In the genomic region with DNA sequence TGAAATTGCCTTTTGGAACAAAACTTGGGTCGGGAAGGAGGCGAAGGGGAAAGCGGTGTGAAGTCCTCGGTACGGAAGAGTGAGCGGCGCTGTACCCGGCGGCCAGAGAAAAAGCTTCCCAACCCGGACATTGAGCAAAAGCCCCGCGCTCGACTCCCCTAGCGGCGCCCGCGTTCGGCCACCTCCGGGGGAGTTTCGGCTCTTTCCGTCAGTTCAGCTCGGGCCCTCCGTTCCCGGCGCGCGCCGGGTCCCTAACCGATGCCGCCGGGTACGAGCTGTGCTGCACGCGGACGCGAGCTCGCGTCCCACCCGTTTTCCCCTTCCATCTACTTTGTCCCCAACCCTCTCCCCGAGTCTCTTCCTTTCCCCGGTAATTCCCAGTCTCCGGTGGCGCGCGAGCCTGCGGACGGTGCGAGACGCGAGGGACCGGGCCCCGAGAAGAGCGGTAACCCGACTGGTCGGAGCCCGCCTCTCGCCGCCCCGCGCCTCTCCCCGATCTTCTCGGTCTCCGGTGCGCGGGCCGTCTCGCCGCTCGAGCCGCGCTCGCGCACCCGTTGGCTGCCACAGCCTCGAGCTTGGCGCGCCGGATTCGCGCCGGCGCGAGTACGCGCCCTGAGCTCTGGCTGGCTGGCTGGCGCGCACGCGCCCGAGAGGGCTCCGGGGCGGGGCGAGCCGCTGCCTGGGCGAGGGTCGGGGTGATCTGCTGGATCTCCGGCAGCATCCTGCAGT, we compare ENCODE assay signal across 1 cellular context.
TF ChIP-seq lines count a peak whose summit lies in the region.

No MANE protein-coding gene starts in this region.

TF ChIP-seq in HepG2, 621 proteins besides CTCF, POLR2A, EP300 and RAD21 (continued from another document and continues in another):
- TF ChIP-seq BORCS8-MEF2B (CRISPR knock-in tag; IDR thresholded peaks at IDR 0.05), result peak; percentile 93
- TF ChIP-seq TMF1 (CRISPR knock-in tag; IDR thresholded peaks at IDR 0.05; ENCODE audit: low read depth), result peak; percentile 57
- TF ChIP-seq, protein P1, sequence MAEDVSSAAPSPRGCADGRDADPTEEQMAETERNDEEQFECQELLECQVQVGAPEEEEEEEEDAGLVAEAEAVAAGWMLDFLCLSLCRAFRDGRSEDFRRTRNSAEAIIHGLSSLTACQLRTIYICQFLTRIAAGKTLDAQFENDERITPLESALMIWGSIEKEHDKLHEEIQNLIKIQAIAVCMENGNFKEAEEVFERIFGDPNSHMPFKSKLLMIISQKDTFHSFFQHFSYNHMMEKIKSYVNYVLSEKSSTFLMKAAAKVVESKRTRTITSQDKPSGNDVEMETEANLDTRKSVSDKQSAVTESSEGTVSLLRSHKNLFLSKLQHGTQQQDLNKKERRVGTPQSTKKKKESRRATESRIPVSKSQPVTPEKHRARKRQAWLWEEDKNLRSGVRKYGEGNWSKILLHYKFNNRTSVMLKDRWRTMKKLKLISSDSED (CRISPR knock-in tag; IDR thresholded peaks at IDR 0.05), result no peak
- no peak for TF ChIP-seq ZNF17 (CRISPR knock-in tag; IDR thresholded peaks at IDR 0.05)
- TF ChIP-seq ZNF687 (CRISPR knock-in tag; IDR thresholded peaks at IDR 0.05), result peak; percentile 89
- TF ChIP-seq, protein P2, sequence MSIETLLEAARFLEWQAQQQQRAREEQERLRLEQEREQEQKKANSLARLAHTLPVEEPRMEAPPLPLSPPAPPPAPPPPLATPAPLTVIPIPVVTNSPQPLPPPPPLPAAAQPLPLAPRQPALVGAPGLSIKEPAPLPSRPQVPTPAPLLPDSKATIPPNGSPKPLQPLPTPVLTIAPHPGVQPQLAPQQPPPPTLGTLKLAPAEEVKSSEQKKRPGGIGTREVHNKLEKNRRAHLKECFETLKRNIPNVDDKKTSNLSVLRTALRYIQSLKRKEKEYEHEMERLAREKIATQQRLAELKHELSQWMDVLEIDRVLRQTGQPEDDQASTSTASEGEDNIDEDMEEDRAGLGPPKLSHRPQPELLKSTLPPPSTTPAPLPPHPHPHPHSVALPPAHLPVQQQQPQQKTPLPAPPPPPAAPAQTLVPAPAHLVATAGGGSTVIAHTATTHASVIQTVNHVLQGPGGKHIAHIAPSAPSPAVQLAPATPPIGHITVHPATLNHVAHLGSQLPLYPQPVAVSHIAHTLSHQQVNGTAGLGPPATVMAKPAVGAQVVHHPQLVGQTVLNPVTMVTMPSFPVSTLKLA (IDR thresholded peaks at IDR 0.05), result no peak
- peak; percentile 19; the same call in 1 of the 2 replicates for TF ChIP-seq FOXJ3 (CRISPR knock-in tag; IDR thresholded peaks at IDR 0.05; ENCODE audit: borderline replicate concordance)
- no peak for TF ChIP-seq SMARCC2 (IDR thresholded peaks at IDR 0.05)
- no peak for TF ChIP-seq FOXA3 (CRISPR knock-in tag; IDR thresholded peaks at IDR 0.05)
- no peak for TF ChIP-seq PRDM4 (CRISPR knock-in tag; IDR thresholded peaks at IDR 0.05; ENCODE audit: borderline replicate concordance)
- TF ChIP-seq YEATS2 (CRISPR knock-in tag; IDR thresholded peaks at IDR 0.05; ENCODE audit: borderline replicate concordance), result no peak; the same call in 1 of the 2 replicates
- TF ChIP-seq E2F5 (CRISPR knock-in tag; conservative IDR thresholded peaks at IDR 0.05), result peak; percentile 49
- no peak for TF ChIP-seq CBX5 (CRISPR knock-in tag; IDR thresholded peaks at IDR 0.05; ENCODE audit: borderline replicate concordance)
- TF ChIP-seq, protein P3, sequence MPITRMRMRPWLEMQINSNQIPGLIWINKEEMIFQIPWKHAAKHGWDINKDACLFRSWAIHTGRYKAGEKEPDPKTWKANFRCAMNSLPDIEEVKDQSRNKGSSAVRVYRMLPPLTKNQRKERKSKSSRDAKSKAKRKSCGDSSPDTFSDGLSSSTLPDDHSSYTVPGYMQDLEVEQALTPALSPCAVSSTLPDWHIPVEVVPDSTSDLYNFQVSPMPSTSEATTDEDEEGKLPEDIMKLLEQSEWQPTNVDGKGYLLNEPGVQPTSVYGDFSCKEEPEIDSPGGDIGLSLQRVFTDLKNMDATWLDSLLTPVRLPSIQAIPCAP (CRISPR knock-in tag; IDR thresholded peaks at IDR 0.05; ENCODE audit: low read depth), result no peak
- no peak for TF ChIP-seq KLF6 (CRISPR knock-in tag; IDR thresholded peaks at IDR 0.05)
- TF ChIP-seq HIC2 (CRISPR knock-in tag; IDR thresholded peaks at IDR 0.05; ENCODE audit: low read depth), result peak; percentile 33; the same call in 1 of the 2 replicates
- peak; percentile 35 for TF ChIP-seq ETV5 (CRISPR knock-in tag; IDR thresholded peaks at IDR 0.05; ENCODE audit: borderline replicate concordance)
- no peak for TF ChIP-seq PAWR (CRISPR knock-in tag; IDR thresholded peaks at IDR 0.05; ENCODE audit: borderline replicate concordance)
- TF ChIP-seq POGZ (CRISPR knock-in tag; IDR thresholded peaks at IDR 0.05), result peak; percentile 32; the same call in 1 of the 2 replicates
- no peak for TF ChIP-seq ZNF383 (CRISPR knock-in tag; IDR thresholded peaks at IDR 0.05; ENCODE audit: borderline replicate concordance)
- TF ChIP-seq, protein P4, sequence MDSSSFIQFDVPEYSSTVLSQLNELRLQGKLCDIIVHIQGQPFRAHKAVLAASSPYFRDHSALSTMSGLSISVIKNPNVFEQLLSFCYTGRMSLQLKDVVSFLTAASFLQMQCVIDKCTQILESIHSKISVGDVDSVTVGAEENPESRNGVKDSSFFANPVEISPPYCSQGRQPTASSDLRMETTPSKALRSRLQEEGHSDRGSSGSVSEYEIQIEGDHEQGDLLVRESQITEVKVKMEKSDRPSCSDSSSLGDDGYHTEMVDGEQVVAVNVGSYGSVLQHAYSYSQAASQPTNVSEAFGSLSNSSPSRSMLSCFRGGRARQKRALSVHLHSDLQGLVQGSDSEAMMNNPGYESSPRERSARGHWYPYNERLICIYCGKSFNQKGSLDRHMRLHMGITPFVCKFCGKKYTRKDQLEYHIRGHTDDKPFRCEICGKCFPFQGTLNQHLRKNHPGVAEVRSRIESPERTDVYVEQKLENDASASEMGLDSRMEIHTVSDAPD (CRISPR knock-in tag; IDR thresholded peaks at IDR 0.05), result no peak
- TF ChIP-seq, protein P5, sequence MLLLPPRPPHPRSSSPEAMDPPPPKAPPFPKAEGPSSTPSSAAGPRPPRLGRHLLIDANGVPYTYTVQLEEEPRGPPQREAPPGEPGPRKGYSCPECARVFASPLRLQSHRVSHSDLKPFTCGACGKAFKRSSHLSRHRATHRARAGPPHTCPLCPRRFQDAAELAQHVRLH (CRISPR knock-in tag; IDR thresholded peaks at IDR 0.05; ENCODE audit: borderline replicate concordance, low read depth), result peak; percentile 81; the same call in 1 of the 2 replicates
- no peak for TF ChIP-seq ZNF552 (CRISPR knock-in tag; IDR thresholded peaks at IDR 0.05; ENCODE audit: borderline replicate concordance)
- TF ChIP-seq ZNF136 (CRISPR knock-in tag; IDR thresholded peaks at IDR 0.05; ENCODE audit: low read depth), result no peak
- no peak for TF ChIP-seq CHD2 (IDR thresholded peaks at IDR 0.05; ENCODE audit: low read depth, low read length)
- TF ChIP-seq, protein P6, sequence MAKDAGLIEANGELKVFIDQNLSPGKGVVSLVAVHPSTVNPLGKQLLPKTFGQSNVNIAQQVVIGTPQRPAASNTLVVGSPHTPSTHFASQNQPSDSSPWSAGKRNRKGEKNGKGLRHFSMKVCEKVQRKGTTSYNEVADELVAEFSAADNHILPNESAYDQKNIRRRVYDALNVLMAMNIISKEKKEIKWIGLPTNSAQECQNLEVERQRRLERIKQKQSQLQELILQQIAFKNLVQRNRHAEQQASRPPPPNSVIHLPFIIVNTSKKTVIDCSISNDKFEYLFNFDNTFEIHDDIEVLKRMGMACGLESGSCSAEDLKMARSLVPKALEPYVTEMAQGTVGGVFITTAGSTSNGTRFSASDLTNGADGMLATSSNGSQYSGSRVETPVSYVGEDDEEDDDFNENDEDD (CRISPR knock-in tag; IDR thresholded peaks at IDR 0.05; ENCODE audit: borderline replicate concordance), result peak; percentile 80; the same call in 1 of the 2 replicates
- no peak for TF ChIP-seq U2AF2 (IDR thresholded peaks at IDR 0.05; ENCODE audit: low read depth, low read length)
- TF ChIP-seq, protein P7, sequence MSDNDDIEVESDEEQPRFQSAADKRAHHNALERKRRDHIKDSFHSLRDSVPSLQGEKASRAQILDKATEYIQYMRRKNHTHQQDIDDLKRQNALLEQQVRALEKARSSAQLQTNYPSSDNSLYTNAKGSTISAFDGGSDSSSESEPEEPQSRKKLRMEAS (IDR thresholded peaks at IDR 0.05), result peak; percentile 36; the same call in 1 of the 2 replicates
- TF ChIP-seq REST (IDR thresholded peaks at IDR 0.05; ENCODE audit: borderline replicate concordance in 1 of 2, low read depth in 1 of 2, low read length in 2 of 2), result peak in 1 of 2 experiments; percentile 2; a peak in 1 of 4 replicates
- peak; percentile 81; the same call in 1 of the 2 replicates for TF ChIP-seq ELF4 (CRISPR knock-in tag; IDR thresholded peaks at IDR 0.05; ENCODE audit: borderline replicate concordance)
